ENCODE assay signal across 1 cellular context in genomic region chr16:50520451-50521245, GRCh38.
TF ChIP-seq lines count a peak whose summit lies in the region.

No MANE protein-coding gene starts in this region.

TF ChIP-seq in HepG2, 621 proteins besides CTCF, POLR2A, EP300 and RAD21 (continued from another document and continues in another):
- no peak for TF ChIP-seq ZNF646 (CRISPR knock-in tag; IDR thresholded peaks at IDR 0.05)
- no peak for TF ChIP-seq CERS6 (CRISPR knock-in tag; IDR thresholded peaks at IDR 0.05)
- TF ChIP-seq ZNF75D (CRISPR knock-in tag; IDR thresholded peaks at IDR 0.05; ENCODE audit: borderline replicate concordance): no peak
- TF ChIP-seq ZNF513 (CRISPR knock-in tag; conservative IDR thresholded peaks at IDR 0.05): no peak
- TF ChIP-seq AKAP8 (CRISPR knock-in tag; IDR thresholded peaks at IDR 0.05): peak; percentile 75; the same call in 1 of the 2 replicates
- TF ChIP-seq ZNF747 (CRISPR knock-in tag; IDR thresholded peaks at IDR 0.05; ENCODE audit: borderline replicate concordance): no peak
- 0 out of 2 replicates have a peak, but pooled peaks have one; percentile 43 for TF ChIP-seq CHD2 (IDR thresholded peaks at IDR 0.05; ENCODE audit: low read depth, low read length)
- no peak for TF ChIP-seq AGO2 (optimal IDR thresholded peaks at IDR 0.05; ENCODE audit: low read depth, low read length)
- TF ChIP-seq ZNF143 (CRISPR knock-in tag; IDR thresholded peaks at IDR 0.05): no peak
- TF ChIP-seq ZBTB25 (CRISPR knock-in tag; IDR thresholded peaks at IDR 0.05): peak; percentile 75
- TF ChIP-seq ZNF431 (CRISPR knock-in tag; IDR thresholded peaks at IDR 0.05; ENCODE audit: borderline replicate concordance, low read depth): no peak
- no peak for TF ChIP-seq NFYC (CRISPR knock-in tag; IDR thresholded peaks at IDR 0.05)
- no peak for TF ChIP-seq ZNF878 (CRISPR knock-in tag; IDR thresholded peaks at IDR 0.05)
- no peak for TF ChIP-seq ZKSCAN5 (CRISPR knock-in tag; IDR thresholded peaks at IDR 0.05)
- peak; percentile 95; the same call in 1 of the 2 replicates for TF ChIP-seq REPIN1 (CRISPR knock-in tag; IDR thresholded peaks at IDR 0.05; ENCODE audit: borderline replicate concordance, low read depth)
- peak; percentile 79 for TF ChIP-seq UBTF (CRISPR knock-in tag; IDR thresholded peaks at IDR 0.05)
- peak; percentile 25; the same call in 1 of the 2 replicates for TF ChIP-seq MYPOP (CRISPR knock-in tag; IDR thresholded peaks at IDR 0.05)
- no peak for TF ChIP-seq ZNF20 (CRISPR knock-in tag; IDR thresholded peaks at IDR 0.05)
- peak; percentile 50; the same call in 1 of the 2 replicates for TF ChIP-seq ZNF891 (CRISPR knock-in tag; IDR thresholded peaks at IDR 0.05)
- TF ChIP-seq JDP2 (CRISPR knock-in tag; IDR thresholded peaks at IDR 0.05; ENCODE audit: borderline replicate concordance): no peak
- no peak for TF ChIP-seq GMEB2 (CRISPR knock-in tag; IDR thresholded peaks at IDR 0.05; ENCODE audit: low read depth)
- peak; percentile 86 for TF ChIP-seq TCF7L2 (IDR thresholded peaks at IDR 0.05; ENCODE audit: low read depth, low read length)
- TF ChIP-seq ZSCAN25 (CRISPR knock-in tag; IDR thresholded peaks at IDR 0.05): peak; percentile 90
- peak; percentile 55; the same call in 1 of the 2 replicates for TF ChIP-seq U2AF2 (IDR thresholded peaks at IDR 0.05; ENCODE audit: low read depth, low read length)
- no peak for TF ChIP-seq NFE2L2 (IDR thresholded peaks at IDR 0.05; ENCODE audit: low read length)
- TF ChIP-seq KLF12 (CRISPR knock-in tag; IDR thresholded peaks at IDR 0.05; ENCODE audit: borderline replicate concordance): no peak
- TF ChIP-seq CBX2 (IDR thresholded peaks at IDR 0.05; ENCODE audit: low read depth, low read length): no peak
- no peak for TF ChIP-seq CBX2 (CRISPR knock-in tag; IDR thresholded peaks at IDR 0.05; ENCODE audit: low read depth)
- TF ChIP-seq SOX13 (IDR thresholded peaks at IDR 0.05): peak; percentile 95
- peak in 1 of 2 experiments; percentile 98; a peak in 2 of 4 replicates for TF ChIP-seq SOX13 (CRISPR knock-in tag; conservative IDR thresholded peaks at IDR 0.05 in 1 of 2, IDR thresholded peaks at IDR 0.05 in 1 of 2)
- no peak; the same call in 1 of the 2 replicates for TF ChIP-seq ZNF766 (CRISPR knock-in tag; IDR thresholded peaks at IDR 0.05; ENCODE audit: borderline replicate concordance)
- TF ChIP-seq HOXA7 (CRISPR knock-in tag; IDR thresholded peaks at IDR 0.05): no peak
- no peak for TF ChIP-seq ZNF678 (CRISPR knock-in tag; IDR thresholded peaks at IDR 0.05)
- no peak for TF ChIP-seq ZSCAN20 (CRISPR knock-in tag; IDR thresholded peaks at IDR 0.05; ENCODE audit: borderline replicate concordance)
- TF ChIP-seq ZBTB43 (CRISPR knock-in tag; conservative IDR thresholded peaks at IDR 0.05): 0 out of 2 replicates have a peak, but pooled peaks have one; percentile 63
- peak; percentile 80; the same call in 1 of the 2 replicates for TF ChIP-seq BRF2 (CRISPR knock-in tag; IDR thresholded peaks at IDR 0.05)
